ENCODE assay signal across 26 cellular contexts in the genomic region with DNA sequence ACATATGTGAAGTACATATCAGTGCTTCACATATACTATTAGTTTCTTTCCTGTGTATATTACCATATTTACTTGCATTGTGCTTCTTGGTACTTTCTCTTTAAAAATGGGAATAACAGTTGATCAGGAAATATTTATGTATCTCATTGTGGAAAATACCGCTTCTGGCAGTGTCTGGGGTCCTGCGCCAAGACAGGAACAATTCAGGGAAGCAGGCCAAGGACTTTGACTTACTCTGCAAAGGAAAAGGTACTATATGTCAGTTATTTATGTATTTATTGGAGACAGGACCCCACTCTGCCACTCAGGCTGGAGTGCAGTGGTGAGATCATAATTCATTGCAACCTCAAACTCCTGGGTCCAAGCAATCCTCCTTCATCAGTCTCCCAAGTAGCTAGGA.
"Had no signal": no experiment of that assay in that cellular context is flagged by ENCODE, and none has a peak within 500 bp of the region (broad histone marks: within the 10 kb centered on the region; RNA-seq: fewer than 3 reads in every experiment).

No MANE protein-coding gene starts in this region.

- H3K9me3 ChIP-seq: colonic mucosa, esophagus squamous epithelium, gastrocnemius medialis, left lung, lower lobe of right lung, mucosa of descending colon had no signal

- H3K27me3 ChIP-seq: colonic mucosa, dorsolateral prefrontal cortex, esophagus squamous epithelium, gastrocnemius medialis, hepatocyte, left lung had no signal

- H3K4me2 ChIP-seq: hepatocyte had no signal

- FAIRE-seq: kidney had no signal

- H3K4me1 ChIP-seq: colonic mucosa, left lung, lower lobe of right lung had no signal

- DNase-seq: cerebellar nuclear complex; colonic mucosa; cortex of kidney; dorsolateral prefrontal cortex; effector CD4-positive, alpha-beta T cell; effector memory CD4-positive, alpha-beta T cell; erythroblast; esophagus squamous epithelium; foreskin fibroblast; foreskin melanocyte; gastrocnemius medialis; glutamatergic neuron; head of caudate nucleus; hypothalamus; immature natural killer cell; islet precursor cell; kidney; kidney glomerular epithelial cell; left lung; lower lobe of right lung; mesenchymal stem cell; mucosa of descending colon; naive B cell had no signal

- H3K4me3 ChIP-seq: colonic mucosa, dorsolateral prefrontal cortex, esophagus squamous epithelium, gastrocnemius medialis, hepatocyte, left lung, lower lobe of right lung, mucosa of descending colon had no signal

- ATAC-seq: esophagus mucosa, gastrocnemius medialis, left lung, lower lobe of right lung, mucosa of descending colon had no signal

- H3K36me3 ChIP-seq: colonic mucosa, esophagus squamous epithelium, gastrocnemius medialis, left lung, lower lobe of right lung had no signal

- H2AFZ ChIP-seq: hepatocyte had no signal

- H3K27ac ChIP-seq: colonic mucosa, dorsolateral prefrontal cortex, epithelial cell of prostate, esophagus squamous epithelium, gastrocnemius medialis, hepatocyte, left lung, lower lobe of right lung had no signal

- H3K79me2 ChIP-seq: hepatocyte had no signal
